8 cellular contexts compared by ENCODE assay signal in the genomic region with DNA sequence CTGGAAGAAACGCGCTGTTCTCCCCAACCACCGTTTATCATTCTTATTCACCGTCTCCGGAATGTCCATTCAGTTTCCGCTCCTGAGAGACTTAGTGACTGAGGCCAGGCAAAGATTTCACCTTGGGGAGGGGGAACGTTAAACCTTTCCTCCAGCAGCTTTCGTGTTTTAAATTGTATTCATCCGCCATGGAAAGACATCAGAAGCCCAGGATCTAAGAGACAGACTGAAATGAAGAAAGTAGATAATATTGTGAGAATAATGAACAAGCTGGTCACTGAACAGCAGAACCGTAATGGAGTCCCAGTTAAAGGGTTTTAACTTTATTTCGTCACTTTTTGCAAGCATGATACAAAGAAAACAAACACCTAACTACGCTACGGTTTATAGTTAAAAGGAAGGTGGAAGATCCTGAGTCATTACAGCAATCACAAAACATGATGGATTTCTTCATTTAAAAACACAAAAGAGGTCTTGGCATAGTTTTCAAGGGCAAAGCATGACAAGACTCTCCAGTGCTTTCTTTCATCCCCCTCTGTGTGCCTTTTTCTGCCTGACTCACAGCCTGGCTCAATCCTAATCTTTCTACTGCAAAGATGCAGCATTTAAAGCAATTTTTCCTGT. TPM values are rescaled to one million over a fixed set of nuclear protein-coding genes. Genes with fewer than 3 reads are reported as not detected.
A peak's percentile ranks its signal among the peaks of the same experiment; 100 is the strongest.
DNase-seq lines count a peak whose midpoint lies in the region; ATAC-seq and TF ChIP-seq lines count a peak whose summit lies in the region.

No MANE protein-coding gene starts in this region.

- peak overlapping the region; percentile 85 to 97 for H3K4me3 Mint-ChIP-seq in H9
- H3K4me3 Mint-ChIP-seq in activated naive CD8-positive, alpha-beta T cell treated with anti-CD3 and anti-CD28 coated beads, Interleukin-2, amount 10 ng/mL, durations not matched to agents 7 days and 5 days: peak overlapping the region; percentile 87

- H3F3A ChIP-seq in smooth muscle cell (ENCODE audit: low read depth): peaks cover 8% of the 10 kb centered on the region

- H3T11ph ChIP-seq in H9 (ENCODE audit: low read length): no peak overlapping the region

- no peak overlapping the region for H2BK20ac ChIP-seq in H9 (ENCODE audit: low read depth, low read length, poor library complexity, severe bottlenecking)

- DNase-seq in BJ (ENCODE audit: low read depth) (no peak), H9 (no peak), iPS DF 6.9 (ENCODE audit: low read depth, low spot score) (no peak), smooth muscle cell (lab: John Stamatoyannopoulos, UW; ENCODE audit: unreplicated experiment) (no peak), kidney tubule cell (ENCODE audit: low spot score) (no peak)
- DNase-seq in activated naive CD8-positive, alpha-beta T cell treated with anti-CD3 and anti-CD28 coated beads, Interleukin-2, amount 10 ng/mL, durations not matched to agents 7 days and 5 days: no peak
- DNase-seq in stimulated activated CD4-positive, alpha-beta T cell treated with anti-CD3 and anti-CD28 coated beads, Interleukin-12 subunit alpha, Interleukin-12 subunit beta, amount 100 ng/mL, for 4 hours: no peak
- DNase-seq in stimulated activated CD4-positive, alpha-beta T cell treated with anti-CD3 and anti-CD28 coated beads, Interleukin-1b, Interleukin-23, amount 100 ng/mL, for 48 hours: no peak

- peak overlapping the region; percentile 60 for H3K9ac ChIP-seq in H9 (ENCODE audit: extremely low read depth, insufficient read length, low read length)
- H3K9ac ChIP-seq in smooth muscle cell (ENCODE audit: low read depth): peak overlapping the region; percentile 95

- peaks cover 15% of the 10 kb centered on the region for H3K23me2 ChIP-seq in H9 (ENCODE audit: insufficient read length, low read depth, low read length, poor library complexity, severe bottlenecking)

- H2BK5ac ChIP-seq in H9 (ENCODE audit: insufficient read length, low read length): no peak overlapping the region

- TF ChIP-seq CTCF in BJ (IDR thresholded peaks at IDR 0.05; ENCODE audit: insufficient read depth, low read depth, low read length) (no peak), H9 (conservative IDR thresholded peaks at IDR 0.05) (no peak), smooth muscle cell (IDR thresholded peaks at IDR 0.05; ENCODE audit: borderline replicate concordance, insufficient read depth, poor library complexity, severe bottlenecking) (no peak)

- no peak overlapping the region for H3K56ac ChIP-seq in H9 (ENCODE audit: insufficient read length, low read depth, low read length)

- H3K36me3 Mint-ChIP-seq in H9 (ENCODE audit: insufficient read depth in 1 of 3, low read depth in 3 of 3): no peaks in the 10 kb centered on the region; a peak in 1 of 7 replicates
- H3K36me3 Mint-ChIP-seq in activated naive CD8-positive, alpha-beta T cell treated with anti-CD3 and anti-CD28 coated beads, Interleukin-2, amount 10 ng/mL, durations not matched to agents 7 days and 5 days: no peaks in the 10 kb centered on the region

- no peak overlapping the region for H2AFZ ChIP-seq in H9 (ENCODE audit: low read length)
- H2AFZ ChIP-seq in smooth muscle cell (ENCODE audit: low read depth): no peak overlapping the region

- POLR2A ChIA-PET in BJ (lab: Charles Lee): interaction anchor here (0.7 kb wide), 1 partner anchor 9 kb away, joined by 5 read pairs; no protein-coding TSS in a partner anchor
- POLR2A ChIA-PET in activated naive CD8-positive, alpha-beta T cell treated with anti-CD3 and anti-CD28 coated beads, Interleukin-2, amount 10 ng/mL, durations not matched to agents 7 days and 5 days (lab: Charles Lee): no interaction called here

- ATAC-seq in activated naive CD8-positive, alpha-beta T cell treated with anti-CD3 and anti-CD28 coated beads, Interleukin-2, amount 10 ng/mL, durations not matched to agents 7 days and 5 days (ENCODE audit: low read depth): no peak

- H4K91ac ChIP-seq in H9 (ENCODE audit: insufficient read length, low read depth, low read length): no peak overlapping the region

- H4K8ac ChIP-seq in H9 (replicated peaks; ENCODE audit: insufficient read length, low read depth, low read length): no peak overlapping the region

- H2BK120ac ChIP-seq in H9 (ENCODE audit: low read depth, low read length, poor library complexity, severe bottlenecking): no peak overlapping the region

- H3K36me3 ChIP-seq in BJ (ENCODE audit: control insufficient read depth, insufficient read depth, low read length) (no peaks in the 10 kb centered on the region), iPS DF 6.9 (ENCODE audit: control insufficient read depth, insufficient read depth, low read length) (no peaks in the 10 kb centered on the region), smooth muscle cell (ENCODE audit: low read depth) (no peaks in the 10 kb centered on the region)

- no CpG with 5 or more reads among the region's 13 CpGs for WGBS in H9 (ENCODE audit: extremely low coverage, insufficient read length, low lambda C conversion rate)
- no CpG with 5 or more reads among the region's 13 CpGs for WGBS in iPS DF 6.9 (ENCODE audit: insufficient coverage, insufficient read length)
- WGBS in smooth muscle cell (ENCODE audit: low lambda C conversion rate): 1% methylated on average over 13 of the region's 13 CpGs

- H3K4me3 ChIP-seq in BJ (ENCODE audit: low read depth, low read length): peak overlapping the region; percentile 86
- H3K4me3 ChIP-seq in iPS DF 6.9 (ENCODE audit: low read length): peak overlapping the region; percentile 61; the same call in 1 of the 2 replicates
- H3K4me3 ChIP-seq in smooth muscle cell: peak overlapping the region; percentile 89

- H3K27ac ChIP-seq in H9 (ENCODE audit: insufficient read length, low read depth, low read length) (peak overlapping the region; percentile 59), iPS DF 6.9 (ENCODE audit: low read length) (no peak overlapping the region), smooth muscle cell (ENCODE audit: low read depth) (peak overlapping the region; percentile 99)

- no peaks in the 10 kb centered on the region for H3K9me3 ChIP-seq in H9 (ENCODE audit: control insufficient read depth, low read depth, low read length)
- no peaks in the 10 kb centered on the region for H3K9me3 ChIP-seq in iPS DF 6.9 (ENCODE audit: control insufficient read depth, insufficient read depth, low read length)
- H3K9me3 ChIP-seq in smooth muscle cell (replicated peaks; ENCODE audit: low read depth): no peaks in the 10 kb centered on the region

- peaks cover 4% of the 10 kb centered on the region for H3K79me1 ChIP-seq in H9 (ENCODE audit: insufficient read depth, low read depth, low read length, poor library complexity, severe bottlenecking)

- no peak overlapping the region for H3K4ac ChIP-seq in H9 (ENCODE audit: low read depth, low read length)

- no peak overlapping the region for H3K23ac ChIP-seq in H9 (ENCODE audit: insufficient read length, low read depth, low read length)

- no peak overlapping the region for H4K5ac ChIP-seq in H9 (ENCODE audit: insufficient read length, low read depth, low read length)

- peaks cover 10% of the 10 kb centered on the region for H3K4me1 ChIP-seq in H9 (ENCODE audit: insufficient read depth, low read length)
- peaks cover 2% of the 10 kb centered on the region; the same call in 1 of the 2 replicates for H3K4me1 ChIP-seq in iPS DF 6.9 (ENCODE audit: control insufficient read depth, insufficient read depth, low read length)
- H3K4me1 ChIP-seq in smooth muscle cell (ENCODE audit: low read depth): peaks cover 34% of the 10 kb centered on the region

- H3K79me2 ChIP-seq in H9 (ENCODE audit: insufficient read depth, low read length): peaks cover 23% of the 10 kb centered on the region; the same call in 1 of the 2 replicates
- H3K79me2 ChIP-seq in smooth muscle cell (ENCODE audit: low read depth): peaks cover 40% of the 10 kb centered on the region

- no peaks in the 10 kb centered on the region for H3K27me3 Mint-ChIP-seq in H9 (ENCODE audit: low read depth)
- no peaks in the 10 kb centered on the region for H3K27me3 Mint-ChIP-seq in activated naive CD8-positive, alpha-beta T cell treated with anti-CD3 and anti-CD28 coated beads, Interleukin-2, amount 10 ng/mL, durations not matched to agents 7 days and 5 days

- peak overlapping the region; percentile 31 for H3K18ac ChIP-seq in H9 (ENCODE audit: insufficient read length, low read depth, low read length)

- no peak overlapping the region for H2AK5ac ChIP-seq in H9 (ENCODE audit: insufficient read length, low read length)

- H3K27me3 ChIP-seq in BJ (ENCODE audit: control insufficient read depth, insufficient read depth, low read length) (no peaks in the 10 kb centered on the region), H9 (ENCODE audit: insufficient read depth, low read length) (no peaks in the 10 kb centered on the region), iPS DF 6.9 (ENCODE audit: control insufficient read depth, insufficient read depth, low read length) (no peaks in the 10 kb centered on the region), smooth muscle cell (ENCODE audit: low read depth) (no peaks in the 10 kb centered on the region)

- CTCF ChIA-PET in BJ (lab: Yijun Ruan, JAX): interaction anchor here (1.0 to 1.3 kb wide), 3 partner anchors 10 to 62 kb away, joined by 3 to 4 read pairs (median 4); no protein-coding TSS in a partner anchor

- H2BK12ac ChIP-seq in H9 (ENCODE audit: insufficient read length, low read depth, low read length): no peak overlapping the region

- H3K27ac Mint-ChIP-seq in H9: peak overlapping the region; percentile 80 to 98 (median 98)
- peak overlapping the region; percentile 84 for H3K27ac Mint-ChIP-seq in activated naive CD8-positive, alpha-beta T cell treated with anti-CD3 and anti-CD28 coated beads, Interleukin-2, amount 10 ng/mL, durations not matched to agents 7 days and 5 days

- H4K20me1 ChIP-seq in H9 (ENCODE audit: control insufficient read depth, insufficient read depth, insufficient read length): no peaks in the 10 kb centered on the region
- H4K20me1 ChIP-seq in smooth muscle cell (ENCODE audit: low read depth): peaks cover 39% of the 10 kb centered on the region

- peak overlapping the region; percentile 95 for H3K4me2 ChIP-seq in H9 (ENCODE audit: insufficient read depth, insufficient read length, low read length)
- peak overlapping the region; percentile 82 for H3K4me2 ChIP-seq in smooth muscle cell

- peaks cover 52 to 54% of the 10 kb centered on the region in 2 experiments for H3K4me1 Mint-ChIP-seq in H9
- peaks cover 33% of the 10 kb centered on the region for H3K4me1 Mint-ChIP-seq in activated naive CD8-positive, alpha-beta T cell treated with anti-CD3 and anti-CD28 coated beads, Interleukin-2, amount 10 ng/mL, durations not matched to agents 7 days and 5 days

- 0 out of 2 replicates have a peak overlapping the region, but pooled peaks have one; percentile 33 for H3K14ac ChIP-seq in H9 (ENCODE audit: insufficient read depth, low read length)

- no peak overlapping the region for H2BK15ac ChIP-seq in H9 (ENCODE audit: low read depth, low read length)

- H3K9me3 Mint-ChIP-seq in H9: no peaks in the 10 kb centered on the region; a peak in 1 of 5 replicates
- H3K9me3 Mint-ChIP-seq in activated naive CD8-positive, alpha-beta T cell treated with anti-CD3 and anti-CD28 coated beads, Interleukin-2, amount 10 ng/mL, durations not matched to agents 7 days and 5 days: no peaks in the 10 kb centered on the region

RNA-seq across cellular contexts. Expression of a gene that starts 0.6 kb away (rescaled TPM):
- polyA plus RNA-seq in BJ (2011; rRNA removed) (3.3 and 4.9 TPM in 2 replicates), smooth muscle cell (12.3 and 15.1 TPM in 2 replicates)
- 3.4 and 3.6 TPM in 2 replicates for polyA minus RNA-seq in BJ (2011; rRNA and poly(A)+ RNA removed)
- total RNA-seq in H9 (2021) (12.4 and 12.8 TPM in 2 replicates), smooth muscle cell (59.4 and 65.2 TPM in 2 replicates)
- 1 to 10 TPM; 4.8 to 5.0 TPM for total RNA-seq in activated naive CD8-positive, alpha-beta T cell treated with anti-CD3 and anti-CD28 coated beads, Interleukin-2, amount 10 ng/mL, durations not matched to agents 7 days and 5 days

RNA-seq across cellular contexts. Expression of a gene that starts 59.1 kb away (rescaled TPM):
- polyA plus RNA-seq in BJ (2011; rRNA removed) (not detected in 2 replicates), smooth muscle cell (1.3 and 1.4 TPM in 2 replicates)
- polyA minus RNA-seq in BJ (2011; rRNA and poly(A)+ RNA removed): not detected in 2 replicates
- total RNA-seq in H9 (2021) (2.9 TPM in 2 replicates), smooth muscle cell (1.5 and 4.1 TPM in 2 replicates)
- not detected for total RNA-seq in activated naive CD8-positive, alpha-beta T cell treated with anti-CD3 and anti-CD28 coated beads, Interleukin-2, amount 10 ng/mL, durations not matched to agents 7 days and 5 days
